ENCODE assay signal across 13 cellular contexts in the genomic region with DNA sequence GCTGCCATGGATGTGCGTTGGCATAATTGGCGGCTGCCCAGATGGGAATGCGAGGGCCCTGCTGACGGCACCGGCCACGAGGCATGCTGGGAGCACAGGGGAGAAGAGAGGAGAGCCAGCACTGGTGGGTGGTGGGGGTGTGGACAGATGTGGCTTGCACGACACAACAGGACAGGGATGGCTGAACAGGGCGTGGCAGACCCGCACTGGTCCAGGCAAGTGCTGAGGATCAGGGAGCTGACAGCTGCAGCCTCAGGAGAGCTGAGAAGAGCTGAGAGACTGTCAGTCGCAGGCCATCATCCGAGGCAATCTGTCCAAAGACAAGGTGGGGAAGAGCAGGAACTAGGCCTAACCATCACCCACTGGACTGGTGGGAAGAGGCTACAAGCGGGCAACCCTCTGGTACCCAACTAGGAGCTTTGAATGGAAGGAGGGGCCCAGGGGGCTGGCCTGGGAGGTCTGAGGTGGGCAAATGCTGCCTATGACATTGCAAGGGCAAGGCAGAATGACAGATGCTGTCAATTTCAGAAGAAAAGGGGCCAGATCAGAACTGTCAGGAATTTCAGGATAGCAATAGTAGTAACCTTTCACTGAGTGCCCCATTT. TPM values are rescaled to one million over a fixed set of nuclear protein-coding genes. Genes with fewer than 3 reads are reported as not detected.
DNase-seq lines count a peak whose midpoint lies in the region; ATAC-seq, FAIRE-seq and TF ChIP-seq lines count a peak whose summit lies in the region.
"Had no signal": no experiment of that assay in that cellular context is flagged by ENCODE, and none has a peak within 500 bp of the region (broad histone marks: within the 10 kb centered on the region; RNA-seq: fewer than 3 reads in every experiment).

No MANE protein-coding gene starts in this region.

- intact Hi-C loops in activated CD4-positive, alpha-beta memory T cell treated with anti-CD3 and anti-CD28 coated beads for 36 hours (cut with micrococcal nuclease) = no loop called here
- intact Hi-C loops in kidney (cut with DNase I) = no loop called here
- intact Hi-C loops in upper lobe of right lung (cut with DNase I) = no loop called here

- H3K4me1 Mint-ChIP-seq in activated naive CD4-positive, alpha-beta T cell treated with anti-CD3 and anti-CD28 coated beads, Interleukin-2, amount 50 U/mL, for 24 hours = peaks cover 57% of the 10 kb centered on the region
- peaks cover 39% of the 10 kb centered on the region for H3K4me1 Mint-ChIP-seq in activated CD4-positive, alpha-beta memory T cell treated with anti-CD3 and anti-CD28 coated beads for 36 hours (ENCODE audit: low read depth)

- peak overlapping the region; percentile 97 for H3K4me3 Mint-ChIP-seq in activated naive CD4-positive, alpha-beta T cell treated with anti-CD3 and anti-CD28 coated beads, Interleukin-2, amount 50 U/mL, for 24 hours
- H3K4me3 Mint-ChIP-seq in activated CD4-positive, alpha-beta memory T cell treated with anti-CD3 and anti-CD28 coated beads for 36 hours = peak overlapping the region; percentile 94

- no peak overlapping the region for H3K27ac Mint-ChIP-seq in activated naive CD4-positive, alpha-beta T cell treated with anti-CD3 and anti-CD28 coated beads, Interleukin-2, amount 50 U/mL, for 24 hours
- H3K27ac Mint-ChIP-seq in activated CD4-positive, alpha-beta memory T cell treated with anti-CD3 and anti-CD28 coated beads for 36 hours = no peak overlapping the region

- no peak for ATAC-seq in upper lobe of right lung
- ATAC-seq: left lung had no signal

- H3K36me3 Mint-ChIP-seq in activated naive CD4-positive, alpha-beta T cell treated with anti-CD3 and anti-CD28 coated beads, Interleukin-2, amount 50 U/mL, for 24 hours = peaks cover 2% of the 10 kb centered on the region
- H3K36me3 Mint-ChIP-seq in activated CD4-positive, alpha-beta memory T cell treated with anti-CD3 and anti-CD28 coated beads for 36 hours = peaks cover 20% of the 10 kb centered on the region

- H3K27me3 ChIP-seq in upper lobe of right lung = no peaks in the 10 kb centered on the region
- H3K27me3 ChIP-seq: left lung had no signal

- H3K27ac ChIP-seq in kidney (ENCODE audit: low read depth in 2 of 2, low read length in 2 of 2) = no peak overlapping the region
- peak overlapping the region; percentile 21 for H3K27ac ChIP-seq in upper lobe of right lung
- H3K27ac ChIP-seq: left lung had no signal

- H3K9me3 ChIP-seq in kidney (ENCODE audit: control insufficient read depth in 1 of 2, low read length in 2 of 2) = no peaks in the 10 kb centered on the region
- no peaks in the 10 kb centered on the region for H3K9me3 ChIP-seq in upper lobe of right lung
- H3K9me3 ChIP-seq: left lung had no signal

- POLR2A ChIA-PET in activated CD4-positive, alpha-beta memory T cell treated with anti-CD3 and anti-CD28 coated beads for 36 hours (lab: Charles Lee) = no interaction called here

- H3K36me3 ChIP-seq in kidney (ENCODE audit: control insufficient read depth in 1 of 2, insufficient read depth in 2 of 2, low read length in 2 of 2) = peaks cover 0 to 22% of the 10 kb centered on the region in 2 donors
- H3K36me3 ChIP-seq in upper lobe of right lung = peaks cover 14% of the 10 kb centered on the region

- no peaks in the 10 kb centered on the region for H3K27me3 Mint-ChIP-seq in activated naive CD4-positive, alpha-beta T cell treated with anti-CD3 and anti-CD28 coated beads, Interleukin-2, amount 50 U/mL, for 24 hours
- H3K27me3 Mint-ChIP-seq in activated CD4-positive, alpha-beta memory T cell treated with anti-CD3 and anti-CD28 coated beads for 36 hours = no peaks in the 10 kb centered on the region

- no peak for TF ChIP-seq CTCF in kidney (IDR thresholded peaks at IDR 0.05; ENCODE audit: borderline replicate concordance, extremely low read depth, insufficient read depth)
- no peak for TF ChIP-seq CTCF in upper lobe of right lung (IDR thresholded peaks at IDR 0.05)

- CTCF ChIA-PET in activated CD4-positive, alpha-beta memory T cell treated with anti-CD3 and anti-CD28 coated beads for 36 hours (lab: Charles Lee) = interaction anchor here (1.6 kb wide), 1 partner anchor 122 kb away, joined by 5 read pairs; no protein-coding TSS in a partner anchor

- H3K4me1 ChIP-seq in kidney (ENCODE audit: control insufficient read depth in 1 of 2, insufficient read depth in 1 of 2, low read depth in 1 of 2, low read length in 2 of 2) = peaks cover 7 to 34% of the 10 kb centered on the region in 2 donors
- H3K4me1 ChIP-seq in upper lobe of right lung = peaks cover 58% of the 10 kb centered on the region

- no peak overlapping the region for H3K9ac ChIP-seq in kidney (ENCODE audit: low read length in 2 of 2)

- H3K9me3 Mint-ChIP-seq in activated naive CD4-positive, alpha-beta T cell treated with anti-CD3 and anti-CD28 coated beads, Interleukin-2, amount 50 U/mL, for 24 hours = no peaks in the 10 kb centered on the region
- no peaks in the 10 kb centered on the region for H3K9me3 Mint-ChIP-seq in activated CD4-positive, alpha-beta memory T cell treated with anti-CD3 and anti-CD28 coated beads for 36 hours

- H3K4me3 ChIP-seq in kidney (ENCODE audit: low read length in 2 of 2) (no peak overlapping the region), upper lobe of right lung (no peak overlapping the region)

- no peak for FAIRE-seq in kidney (lab: Jason Lieb, UNC)
- FAIRE-seq: endometrium had no signal

- DNase-seq in activated naive CD4-positive, alpha-beta T cell treated with Interleukin-2 at 50 U/mL for 16 hours = no peak
- DNase-seq in activated CD4-positive, alpha-beta memory T cell treated with anti-CD3 and anti-CD28 coated beads for 36 hours = no peak
- DNase-seq in kidney (peak; percentile 60), upper lobe of right lung (no peak), NCI-H2029 (lab: John Stamatoyannopoulos, UW) (no peak)
- DNase-seq in activated CD4-positive, CD25-positive, alpha-beta regulatory T cell treated with anti-CD3 and anti-CD28 coated beads, Interleukin-2, amount 50 U/mL, for 72 hours = no peak
- DNase-seq in activated effector memory CD4-positive, alpha-beta T cell treated with Interleukin-2 at 50 U/mL for 16 hours = no peak
- DNase-seq: C1 segment of cervical spinal cord; MV-4-11; stimulated activated CD4-positive, alpha-beta T cell treated with anti-CD3 and anti-CD28 coated beads, Interleukin-4, amount 100 ng/mL, for 4 hours had no signal

RNA-seq across cellular contexts. Expression of a gene that starts 2.4 kb away (rescaled TPM):
- 10 to 100 TPM; 11.3 to 12.3 TPM for total RNA-seq in activated CD4-positive, alpha-beta memory T cell treated with anti-CD3 and anti-CD28 coated beads for 36 hours
- total RNA-seq in kidney (4.4 TPM), upper lobe of right lung (7.8 TPM)
- 4.0 TPM for polyA plus RNA-seq in kidney (ENCODE audit: insufficient read depth, low read depth, low replicate concordance)

RNA-seq across cellular contexts. Expression of a gene that starts 2.4 kb away (rescaled TPM):
- 10 to 100 TPM; 11.5 to 13.5 TPM for total RNA-seq in activated CD4-positive, alpha-beta memory T cell treated with anti-CD3 and anti-CD28 coated beads for 36 hours
- 16.7 TPM for total RNA-seq in kidney
- 8.8 TPM for polyA plus RNA-seq in kidney (ENCODE audit: insufficient read depth, low read depth, low replicate concordance)
- 20.5 TPM for total RNA-seq in upper lobe of right lung
